8 cellular contexts compared by ENCODE assay signal in the genomic region with DNA sequence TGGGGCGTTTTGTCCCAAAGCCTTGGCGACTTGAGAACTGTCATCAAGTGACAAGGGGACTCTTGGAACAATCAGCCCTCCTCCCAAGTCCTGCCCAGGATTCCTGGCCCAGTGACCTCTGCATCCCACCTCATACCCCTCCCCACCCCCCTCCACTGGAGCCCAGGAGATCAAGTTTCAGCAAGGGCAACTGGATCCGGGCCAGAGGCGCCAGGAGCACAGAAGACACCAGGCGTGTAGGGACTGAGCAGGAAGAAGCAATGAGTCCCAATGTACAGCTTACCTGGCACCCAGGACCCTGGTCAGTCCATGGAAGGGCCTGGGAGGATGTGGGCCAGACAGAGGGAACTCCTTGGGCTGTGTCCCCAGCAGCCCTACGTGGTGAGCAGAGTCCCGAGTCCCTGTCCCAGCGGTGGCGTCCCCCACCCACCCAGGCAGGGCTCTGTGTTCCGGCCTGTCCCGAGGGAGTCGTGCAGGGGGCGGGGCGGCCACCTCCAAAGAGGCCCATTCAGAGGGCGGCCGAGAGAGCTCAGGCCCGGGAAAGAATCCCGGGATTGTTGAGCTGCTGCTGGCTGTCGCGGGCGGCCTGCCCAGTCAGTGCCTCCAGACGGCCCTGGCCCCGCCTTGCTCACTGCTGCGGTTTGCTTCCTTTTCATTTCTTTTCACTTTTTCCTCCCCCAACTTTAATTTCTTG.
A peak's percentile ranks its signal among the peaks of the same experiment; 100 is the strongest.
DNase-seq lines count a peak whose midpoint lies in the region; ATAC-seq and TF ChIP-seq lines count a peak whose summit lies in the region.

No MANE protein-coding gene starts in this region.

- H3K36me3 ChIP-seq in HEK293 (ENCODE audit: control insufficient read depth in 2 of 2, insufficient read depth in 1 of 2, low read length in 2 of 2) = no peaks in the 10 kb centered on the region
- H3K36me3 ChIP-seq in iPS DF 6.9 (ENCODE audit: control insufficient read depth, insufficient read depth, low read length) = no peaks in the 10 kb centered on the region
- H3K36me3 ChIP-seq in MM.1S (replicated peaks; ENCODE audit: insufficient read depth, low read length) = peaks cover 21% of the 10 kb centered on the region; the same call in 1 of the 2 replicates

- WGBS in iPS DF 6.9 (ENCODE audit: insufficient coverage, insufficient read length) = no CpG with 5 or more reads among the region's 24 CpGs

- no peak overlapping the region for H2AFZ ChIP-seq in MM.1S (ENCODE audit: low read length)

- H3K4me3 ChIP-seq in HEK293 (ENCODE audit: low read depth, low read length) (peak overlapping the region; percentile 35), iPS DF 6.9 (ENCODE audit: low read length) (peak overlapping the region; percentile 34; the same call in 1 of the 2 replicates), retinal pigment epithelial cell (ENCODE audit: low read length) (peak overlapping the region; percentile 28), MM.1S (ENCODE audit: low read length) (no peak overlapping the region)

- no peak for TF ChIP-seq CTCF in HEK293 (tag by site-specific recombination; IDR thresholded peaks at IDR 0.05)
- TF ChIP-seq CTCF in retinal pigment epithelial cell (conservative IDR thresholded peaks at IDR 0.05; ENCODE audit: low read depth, low read length) = no peak
- TF ChIP-seq CTCF in MM.1S (IDR thresholded peaks at IDR 0.05; ENCODE audit: low read length) = no peak

- H3K9me3 ChIP-seq in HEK293 (ENCODE audit: control insufficient read depth, insufficient read depth, low read depth, low read length) = no peaks in the 10 kb centered on the region
- no peaks in the 10 kb centered on the region for H3K9me3 ChIP-seq in iPS DF 6.9 (ENCODE audit: control insufficient read depth, insufficient read depth, low read length)
- H3K9me3 ChIP-seq in MM.1S (replicated peaks; ENCODE audit: insufficient read depth, low read length) = no peaks in the 10 kb centered on the region

- H3K4me1 ChIP-seq in HEK293 (ENCODE audit: control insufficient read depth, insufficient read depth, low read length) (peaks cover 5% of the 10 kb centered on the region), iPS DF 6.9 (ENCODE audit: control insufficient read depth, insufficient read depth, low read length) (peaks cover 10% of the 10 kb centered on the region), MM.1S (ENCODE audit: low read length) (no peaks in the 10 kb centered on the region)

- CTCF ChIA-PET in HEK293 (lab: Yijun Ruan, JAX) = interaction anchor here (0.7 to 1.0 kb wide), 2 partner anchors 27 to 1405 kb away, joined by 3 to 6 read pairs; no protein-coding TSS in a partner anchor

- ATAC-seq in HG03097 (IDR thresholded peaks at IDR 0.05; ENCODE audit: low FRiP score, unreplicated experiment) (no peak), HG03571 (IDR thresholded peaks at IDR 0.05; ENCODE audit: unreplicated experiment) (no peak)

- peaks cover 3% of the 10 kb centered on the region; the same call in 1 of the 2 replicates for H3F3A ChIP-seq in MM.1S (ENCODE audit: insufficient read depth, low read length)

- no peaks in the 10 kb centered on the region for H3K9me2 ChIP-seq in MM.1S (replicated peaks; ENCODE audit: insufficient read depth, low read length)

- POLR2A ChIA-PET in HEK293 (lab: Yijun Ruan, JAX) = interaction anchor here (0.6 kb wide), 1 partner anchor 152 kb away, joined by 3 read pairs; no protein-coding TSS in a partner anchor

- H3K27me3 ChIP-seq in iPS DF 6.9 (ENCODE audit: control insufficient read depth, insufficient read depth, low read length) (no peaks in the 10 kb centered on the region), MM.1S (replicated peaks; ENCODE audit: insufficient read depth, low read length) (no peaks in the 10 kb centered on the region)

- H3K9ac ChIP-seq in MM.1S (ENCODE audit: low read length) = no peak overlapping the region

- H3K27ac ChIP-seq in HEK293 (ENCODE audit: extremely low read depth, low read depth, low read length) (peak overlapping the region; percentile 69), iPS DF 6.9 (ENCODE audit: low read length) (no peak overlapping the region), MM.1S (ENCODE audit: low read length) (no peak overlapping the region)

- peaks cover 49% of the 10 kb centered on the region for H3K79me2 ChIP-seq in MM.1S (ENCODE audit: low read length)

- no peak overlapping the region for H3K4me2 ChIP-seq in MM.1S (ENCODE audit: low read depth, low read length)

- DNase-seq in astrocyte of the hippocampus (ENCODE audit: low read depth, low spot score) = peak; percentile 97
- DNase-seq in iPS DF 6.9 (ENCODE audit: low read depth, low spot score) = peak; percentile 39
- peak; percentile 60 for DNase-seq in retinal pigment epithelial cell (ENCODE audit: low read depth)
- no peak for DNase-seq in MM.1S
- no peak for DNase-seq in germinal center (ENCODE audit: low spot score)

- H4K20me1 ChIP-seq in MM.1S (ENCODE audit: insufficient read depth, low read length) = no peaks in the 10 kb centered on the region; the same call in 1 of the 2 replicates

TF ChIP-seq in HEK293, 187 proteins besides CTCF, POLR2A, EP300 and RAD21 (continues in another document):
- TF ChIP-seq ZNF398 (tag by site-specific recombination; IDR thresholded peaks at IDR 0.05) (peak; percentile 73), BCL11B (tag by site-specific recombination; IDR thresholded peaks at IDR 0.05; ENCODE audit: low read depth) (no peak), ZNF623 (tag by site-specific recombination; IDR thresholded peaks at IDR 0.05) (no peak), ZFHX2 (tag by site-specific recombination; conservative IDR thresholded peaks at IDR 0.05) (peak; percentile 43; the same call in 1 of the 2 replicates), GLIS2 (tag by site-specific recombination; IDR thresholded peaks at IDR 0.05) (peak; percentile 62; the same call in 1 of the 2 replicates), ZNF335 (tag by site-specific recombination; conservative IDR thresholded peaks at IDR 0.05) (peak; percentile 92), GLIS1 (tag by site-specific recombination; IDR thresholded peaks at IDR 0.05) (peak; percentile 52), EGR2 (tag by site-specific recombination; IDR thresholded peaks at IDR 0.05; ENCODE audit: low read depth) (peak; percentile 46; the same call in 1 of the 2 replicates), SP2 (tag by site-specific recombination; IDR thresholded peaks at IDR 0.05) (peak; percentile 37; the same call in 1 of the 2 replicates), ZNF600 (tag by site-specific recombination; IDR thresholded peaks at IDR 0.05) (peak; percentile 44; the same call in 1 of the 2 replicates), ZBTB17 (tag by site-specific recombination; IDR thresholded peaks at IDR 0.05) (peak; percentile 56), ZNF16 (tag by site-specific recombination; IDR thresholded peaks at IDR 0.05; ENCODE audit: low read depth) (no peak), ZBTB20 (tag by site-specific recombination; IDR thresholded peaks at IDR 0.05) (peak; percentile 84), ZNF366 (tag by site-specific recombination; conservative IDR thresholded peaks at IDR 0.05) (no peak)
- TF ChIP-seq, protein P1, sequence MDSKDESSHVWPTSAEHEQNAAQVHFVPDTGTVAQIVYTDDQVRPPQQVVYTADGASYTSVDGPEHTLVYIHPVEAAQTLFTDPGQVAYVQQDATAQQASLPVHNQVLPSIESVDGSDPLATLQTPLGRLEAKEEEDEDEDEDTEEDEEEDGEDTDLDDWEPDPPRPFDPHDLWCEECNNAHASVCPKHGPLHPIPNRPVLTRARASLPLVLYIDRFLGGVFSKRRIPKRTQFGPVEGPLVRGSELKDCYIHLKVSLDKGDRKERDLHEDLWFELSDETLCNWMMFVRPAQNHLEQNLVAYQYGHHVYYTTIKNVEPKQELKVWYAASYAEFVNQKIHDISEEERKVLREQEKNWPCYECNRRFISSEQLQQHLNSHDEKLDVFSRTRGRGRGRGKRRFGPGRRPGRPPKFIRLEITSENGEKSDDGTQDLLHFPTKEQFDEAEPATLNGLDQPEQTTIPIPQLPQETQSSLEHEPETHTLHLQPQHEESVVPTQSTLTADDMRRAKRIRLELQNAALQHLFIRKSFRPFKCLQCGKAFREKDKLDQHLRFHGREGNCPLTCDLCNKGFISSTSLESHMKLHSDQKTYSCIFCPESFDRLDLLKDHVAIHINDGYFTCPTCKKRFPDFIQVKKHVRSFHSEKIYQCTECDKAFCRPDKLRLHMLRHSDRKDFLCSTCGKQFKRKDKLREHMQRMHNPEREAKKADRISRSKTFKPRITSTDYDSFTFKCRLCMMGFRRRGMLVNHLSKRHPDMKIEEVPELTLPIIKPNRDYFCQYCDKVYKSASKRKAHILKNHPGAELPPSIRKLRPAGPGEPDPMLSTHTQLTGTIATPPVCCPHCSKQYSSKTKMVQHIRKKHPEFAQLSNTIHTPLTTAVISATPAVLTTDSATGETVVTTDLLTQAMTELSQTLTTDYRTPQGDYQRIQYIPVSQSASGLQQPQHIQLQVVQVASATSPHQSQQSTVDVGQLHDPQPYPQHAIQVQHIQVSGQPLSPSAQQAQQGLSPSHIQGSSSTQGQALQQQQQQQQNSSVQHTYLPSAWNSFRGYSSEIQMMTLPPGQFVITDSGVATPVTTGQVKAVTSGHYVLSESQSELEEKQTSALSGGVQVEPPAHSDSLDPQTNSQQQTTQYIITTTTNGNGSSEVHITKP (tag by site-specific recombination; IDR thresholded peaks at IDR 0.05) = peak; percentile 74
- TF ChIP-seq, protein P2, sequence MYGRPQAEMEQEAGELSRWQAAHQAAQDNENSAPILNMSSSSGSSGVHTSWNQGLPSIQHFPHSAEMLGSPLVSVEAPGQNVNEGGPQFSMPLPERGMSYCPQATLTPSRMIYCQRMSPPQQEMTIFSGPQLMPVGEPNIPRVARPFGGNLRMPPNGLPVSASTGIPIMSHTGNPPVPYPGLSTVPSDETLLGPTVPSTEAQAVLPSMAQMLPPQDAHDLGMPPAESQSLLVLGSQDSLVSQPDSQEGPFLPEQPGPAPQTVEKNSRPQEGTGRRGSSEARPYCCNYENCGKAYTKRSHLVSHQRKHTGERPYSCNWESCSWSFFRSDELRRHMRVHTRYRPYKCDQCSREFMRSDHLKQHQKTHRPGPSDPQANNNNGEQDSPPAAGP (tag by site-specific recombination; IDR thresholded peaks at IDR 0.05) = 0 out of 2 replicates have a peak, but pooled peaks have one; percentile 22

Comparison
In these comparisons a context has a peak if more than half of its experiments do, and no peak if none do; other contexts are left out.
1. DNase-seq: peak in astrocyte of the hippocampus (single experiment), iPS DF 6.9 (single experiment) and retinal pigment epithelial cell (single experiment); none in MM.1S (single experiment) and germinal center (single experiment).